Comparison of ENCODE assay signal across 28 cellular contexts in genomic region chr3:165636682-165637010, GRCh38.
"Had no signal": no experiment of that assay in that cellular context is flagged by ENCODE, and none has a peak within 500 bp of the region (broad histone marks: within the 10 kb centered on the region; RNA-seq: fewer than 3 reads in every experiment).

No MANE protein-coding gene starts in this region.

- H3K9ac ChIP-seq: SK-N-SH had no signal

- H3K27me3 Mint-ChIP-seq: activated CD4-positive, alpha-beta T cell treated with anti-CD3 and anti-CD28 coated beads, Interleukin-2, amount 10 ng/mL, durations not matched to agents 7 days and 5 days; activated naive CD4-positive, alpha-beta T cell treated with anti-CD3 and anti-CD28 coated beads, Interleukin-2, amount 10 ng/mL, durations not matched to agents 7 days and 5 days; activated naive CD8-positive, alpha-beta T cell; activated naive CD8-positive, alpha-beta T cell treated with anti-CD3 and anti-CD28 coated beads, Interleukin-2, amount 50 U/mL, for 24 hours had no signal

- H3K4me3 ChIP-seq: Peyer's patch, SJSA1 had no signal

- H3K4me1 ChIP-seq: Peyer's patch had no signal

- ATAC-seq: activated naive CD8-positive, alpha-beta T cell treated with anti-CD3 and anti-CD28 coated beads, Interleukin-2, amount 50 U/mL, for 24 hours; PC-3 had no signal

- H3K9me3 ChIP-seq: Peyer's patch, SK-N-SH had no signal

- H3K36me3 ChIP-seq: brain microvascular endothelial cell, Peyer's patch, SJSA1 had no signal

- H3K27ac ChIP-seq: brain microvascular endothelial cell, Peyer's patch had no signal

- DNase-seq: activated CD4-positive, alpha-beta T cell treated with anti-CD3 and anti-CD28 coated beads, Interleukin-2, amount 10 ng/mL, durations not matched to agents 7 days and 5 days; activated CD4-positive, alpha-beta T cell treated with anti-CD3 and anti-CD28 coated beads, Interleukin-2, amount 50 U/mL, for 48 hours; activated CD8-positive, alpha-beta memory T cell treated with anti-CD3 and anti-CD28 coated beads, Interleukin-2, amount 50 U/mL, for 48 hours; activated effector memory CD4-positive, alpha-beta T cell treated with Interleukin-2 at 50 U/mL for 16 hours; activated naive CD4-positive, alpha-beta T cell treated with anti-CD3 and anti-CD28 coated beads, Interleukin-2, amount 10 ng/mL, durations not matched to agents 7 days and 5 days; activated naive CD8-positive, alpha-beta T cell treated with anti-CD3 and anti-CD28 coated beads, Interleukin-2, amount 50 U/mL, for 24 hours; activated T-cell treated with anti-CD3 and anti-CD28 coated beads, Interleukin-2, amount 50 U/mL, for 48 hours; anterior cingulate cortex; brain microvascular endothelial cell; central memory CD4-positive, alpha-beta T cell; Karpas-422; KBM-7; NCI-H1105; NCI-H1436; NCI-H1694 treated with DMSO at 0.1 percent for 48 hours; NCI-H2029; NCI-H345; NCI-H524 treated with DMSO at 0.1 percent for 48 hours; NK-92 treated with Interleukin-12 subunit alpha and Interleukin-12 subunit beta, amount 100 ng/mL, for 24 hours; PC-3; Peyer's patch; RPMI8226; SHP77 treated with DMSO at 0.1 percent for 48 hours; SK-N-SH had no signal

- H3K27ac Mint-ChIP-seq: activated CD4-positive, alpha-beta T cell treated with anti-CD3 and anti-CD28 coated beads, Interleukin-2, amount 10 ng/mL, durations not matched to agents 7 days and 5 days; activated naive CD4-positive, alpha-beta T cell treated with anti-CD3 and anti-CD28 coated beads, Interleukin-2, amount 10 ng/mL, durations not matched to agents 7 days and 5 days; activated naive CD8-positive, alpha-beta T cell; activated naive CD8-positive, alpha-beta T cell treated with anti-CD3 and anti-CD28 coated beads, Interleukin-2, amount 50 U/mL, for 24 hours; T-helper 1 cell treated with Interleukin-12 subunit alpha and Interleukin-12 subunit beta and Interleukin-4 antibody, amounts not matched to agents 30 μg/mL and 1 μg/mL, for 36 hours; T-helper 2 cell treated with Interferon-gamma antibody and Interleukin-4, amounts not matched to agents 5 μg/mL and 100 μg/mL, for 36 hours had no signal

- H3K4me3 Mint-ChIP-seq: activated CD4-positive, alpha-beta T cell treated with anti-CD3 and anti-CD28 coated beads, Interleukin-2, amount 10 ng/mL, durations not matched to agents 7 days and 5 days; activated naive CD4-positive, alpha-beta T cell treated with anti-CD3 and anti-CD28 coated beads, Interleukin-2, amount 10 ng/mL, durations not matched to agents 7 days and 5 days; activated naive CD8-positive, alpha-beta T cell; activated naive CD8-positive, alpha-beta T cell treated with anti-CD3 and anti-CD28 coated beads, Interleukin-2, amount 50 U/mL, for 24 hours; T-helper 1 cell treated with Interleukin-12 subunit alpha and Interleukin-12 subunit beta and Interleukin-4 antibody, amounts not matched to agents 30 μg/mL and 1 μg/mL, for 36 hours; T-helper 2 cell treated with Interferon-gamma antibody and Interleukin-4, amounts not matched to agents 5 μg/mL and 100 μg/mL, for 36 hours had no signal

- H3K4me1 Mint-ChIP-seq: activated CD4-positive, alpha-beta T cell treated with anti-CD3 and anti-CD28 coated beads, Interleukin-2, amount 10 ng/mL, durations not matched to agents 7 days and 5 days; activated naive CD4-positive, alpha-beta T cell treated with anti-CD3 and anti-CD28 coated beads, Interleukin-2, amount 10 ng/mL, durations not matched to agents 7 days and 5 days; activated naive CD8-positive, alpha-beta T cell treated with anti-CD3 and anti-CD28 coated beads, Interleukin-2, amount 50 U/mL, for 24 hours had no signal

- H3K27me3 ChIP-seq: brain microvascular endothelial cell, Peyer's patch, SJSA1 had no signal

- H3K36me3 Mint-ChIP-seq: activated naive CD4-positive, alpha-beta T cell treated with anti-CD3 and anti-CD28 coated beads, Interleukin-2, amount 10 ng/mL, durations not matched to agents 7 days and 5 days; activated naive CD8-positive, alpha-beta T cell had no signal

- H3K4me2 ChIP-seq: SK-N-SH had no signal
